Comparison of ENCODE assay signal across 1 cellular context in the genomic region with DNA sequence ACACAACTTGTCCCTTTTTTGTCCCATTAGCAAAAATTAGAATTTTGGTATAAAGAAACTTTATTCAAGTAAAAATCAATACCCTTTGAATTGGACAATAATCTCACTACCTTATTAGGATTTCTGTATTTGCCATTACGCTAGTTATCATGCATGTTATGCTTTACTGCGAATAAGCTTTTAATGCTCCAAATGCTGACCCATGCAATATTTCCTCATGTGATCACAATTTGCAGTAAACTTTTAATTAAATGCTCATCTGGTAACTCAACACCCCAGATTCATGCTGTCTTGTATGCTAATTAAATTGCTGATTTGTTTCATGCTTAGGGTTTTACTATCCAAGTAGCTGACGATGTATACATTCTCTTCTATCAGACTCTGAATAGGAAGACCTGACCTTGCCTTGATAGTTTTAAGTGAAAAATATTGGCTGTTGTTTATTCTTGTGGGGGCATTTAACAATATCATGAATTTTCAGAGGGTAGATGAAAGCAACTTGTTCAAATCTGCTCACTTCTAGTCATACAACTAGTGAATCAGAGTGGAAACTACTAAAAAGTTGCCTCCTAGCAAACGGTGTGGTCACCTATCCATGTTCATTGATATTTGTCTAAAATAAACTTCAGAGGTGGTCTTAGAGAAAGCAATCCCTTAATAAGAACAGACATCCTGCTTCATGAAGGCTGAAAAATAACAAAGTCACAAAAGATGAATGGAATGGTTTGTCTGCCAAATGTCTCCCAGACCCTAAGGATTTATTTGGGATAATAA.
A peak's percentile ranks its signal among the peaks of the same experiment; 100 is the strongest.
TF ChIP-seq lines count a peak whose summit lies in the region.

No MANE protein-coding gene starts in this region.

TF ChIP-seq in HepG2, 621 proteins besides CTCF, POLR2A, EP300 and RAD21:
- TF ChIP-seq, protein P1, sequence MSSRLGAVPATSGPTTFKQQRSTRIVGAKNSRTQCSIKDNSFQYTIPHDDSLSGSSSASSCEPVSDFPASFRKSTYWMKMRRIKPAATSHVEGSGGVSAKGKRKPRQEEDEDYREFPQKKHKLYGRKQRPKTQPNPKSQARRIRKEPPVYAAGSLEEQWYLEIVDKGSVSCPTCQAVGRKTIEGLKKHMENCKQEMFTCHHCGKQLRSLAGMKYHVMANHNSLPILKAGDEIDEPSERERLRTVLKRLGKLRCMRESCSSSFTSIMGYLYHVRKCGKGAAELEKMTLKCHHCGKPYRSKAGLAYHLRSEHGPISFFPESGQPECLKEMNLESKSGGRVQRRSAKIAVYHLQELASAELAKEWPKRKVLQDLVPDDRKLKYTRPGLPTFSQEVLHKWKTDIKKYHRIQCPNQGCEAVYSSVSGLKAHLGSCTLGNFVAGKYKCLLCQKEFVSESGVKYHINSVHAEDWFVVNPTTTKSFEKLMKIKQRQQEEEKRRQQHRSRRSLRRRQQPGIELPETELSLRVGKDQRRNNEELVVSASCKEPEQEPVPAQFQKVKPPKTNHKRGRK (CRISPR knock-in tag; IDR thresholded peaks at IDR 0.05) = no peak
- TF ChIP-seq KMT2B (CRISPR knock-in tag; IDR thresholded peaks at IDR 0.05) (no peak), HOXA3 (CRISPR knock-in tag; IDR thresholded peaks at IDR 0.05) (no peak), MAFK (conservative IDR thresholded peaks at IDR 0.05 in 1 of 2, IDR thresholded peaks at IDR 0.05 in 1 of 2; ENCODE audit: low read length in 2 of 2) (peak; percentile 68 to 84), MAFF (IDR thresholded peaks at IDR 0.05; ENCODE audit: low read depth, low read length) (peak; percentile 73)
- TF ChIP-seq, protein P2, sequence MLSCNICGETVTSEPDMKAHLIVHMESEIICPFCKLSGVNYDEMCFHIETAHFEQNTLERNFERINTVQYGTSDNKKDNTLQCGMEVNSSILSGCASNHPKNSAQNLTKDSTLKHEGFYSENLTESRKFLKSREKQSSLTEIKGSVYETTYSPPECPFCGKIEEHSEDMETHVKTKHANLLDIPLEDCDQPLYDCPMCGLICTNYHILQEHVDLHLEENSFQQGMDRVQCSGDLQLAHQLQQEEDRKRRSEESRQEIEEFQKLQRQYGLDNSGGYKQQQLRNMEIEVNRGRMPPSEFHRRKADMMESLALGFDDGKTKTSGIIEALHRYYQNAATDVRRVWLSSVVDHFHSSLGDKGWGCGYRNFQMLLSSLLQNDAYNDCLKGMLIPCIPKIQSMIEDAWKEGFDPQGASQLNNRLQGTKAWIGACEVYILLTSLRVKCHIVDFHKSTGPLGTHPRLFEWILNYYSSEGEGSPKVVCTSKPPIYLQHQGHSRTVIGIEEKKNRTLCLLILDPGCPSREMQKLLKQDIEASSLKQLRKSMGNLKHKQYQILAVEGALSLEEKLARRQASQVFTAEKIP (CRISPR knock-in tag; IDR thresholded peaks at IDR 0.05; ENCODE audit: borderline replicate concordance) = no peak
